ENCODE assay signal across 9 cellular contexts in genomic region chr5:82107277-82107676, GRCh38.
A peak's percentile ranks its signal among the peaks of the same experiment; 100 is the strongest.
DNase-seq lines count a peak whose midpoint lies in the region; FAIRE-seq lines count a peak whose summit lies in the region.
"Had no signal": no experiment of that assay in that cellular context is flagged by ENCODE, and none has a peak within 500 bp of the region (broad histone marks: within the 10 kb centered on the region; RNA-seq: fewer than 3 reads in every experiment).

No MANE protein-coding gene starts in this region.

- peak; percentile 1 for DNase-seq in GM04504 (ENCODE audit: low read depth)
- DNase-seq in NAMALWA (ENCODE audit: low spot score), result peak; percentile 30
- DNase-seq in dedifferentiated amniotic fluid mesenchymal stem cell (ENCODE audit: extremely low spot score), result peak; percentile 45
- DNase-seq in non-pigmented ciliary epithelial cell (ENCODE audit: low read depth), result peak; percentile 13
- no peak for DNase-seq in RCC 7860 (ENCODE audit: low spot score)
- DNase-seq in SIG-M5 (lab: John Stamatoyannopoulos, UW), result no peak
- no peak for DNase-seq in NCI-H187 treated with DMSO at 0.1 percent for 48 hours (lab: John Stamatoyannopoulos, UW)
- no peak for DNase-seq in HuH-7.5 (ENCODE audit: low spot score)
- DNase-seq: natural killer cell had no signal

- FAIRE-seq in RCC 7860 (lab: Jason Lieb, UNC), result no peak

Comparison
In these comparisons a context has a peak if more than half of its experiments do, and no peak if none do; other contexts are left out.
1. DNase-seq: peak in GM04504 (single experiment), NAMALWA (single experiment), dedifferentiated amniotic fluid mesenchymal stem cell (single experiment) and non-pigmented ciliary epithelial cell (single experiment); none in RCC 7860 (single experiment), SIG-M5 (single experiment), NCI-H187 treated with DMSO at 0.1 percent for 48 hours (single experiment) and HuH-7.5 (single experiment).